Comparison of ENCODE assay signal across 1 cellular context in genomic region chr1:41613646-41614592, GRCh38.
TF ChIP-seq lines count a peak whose summit lies in the region.

No MANE protein-coding gene starts in this region.

TF ChIP-seq in SK-N-SH, 30 proteins besides CTCF, POLR2A, EP300 and RAD21 (continued from another document):
- TF ChIP-seq RFX5 (IDR thresholded peaks at IDR 0.05; ENCODE audit: low read length) (no peak; the same call in 1 of the 2 replicates), ZBTB33 (IDR thresholded peaks at IDR 0.05; ENCODE audit: borderline replicate concordance, low read depth) (0 out of 2 replicates have a peak, but pooled peaks have one; percentile 33), TAF1 (IDR thresholded peaks at IDR 0.05; ENCODE audit: borderline replicate concordance, low read depth, low read length) (no peak), JUND (IDR thresholded peaks at IDR 0.05) (peak; percentile 85), FOXJ3 (CRISPR knock-in tag; IDR thresholded peaks at IDR 0.05) (peak; percentile 97), USF2 (IDR thresholded peaks at IDR 0.05; ENCODE audit: borderline replicate concordance, low read depth, low read length) (no peak), YY1 (IDR thresholded peaks at IDR 0.05; ENCODE audit: low read depth) (no peak), TEAD4 (IDR thresholded peaks at IDR 0.05; ENCODE audit: borderline replicate concordance, insufficient read depth) (peak; percentile 94), FOXM1 (IDR thresholded peaks at IDR 0.05; ENCODE audit: low read depth) (peak; percentile 76; the same call in 1 of the 2 replicates), SMC3 (IDR thresholded peaks at IDR 0.05; ENCODE audit: low read depth, low read length) (no peak), IRF3 (IDR thresholded peaks at IDR 0.05; ENCODE audit: low read depth, low read length) (no peak), MAX (IDR thresholded peaks at IDR 0.05; ENCODE audit: low read depth) (no peak; the same call in none of the 2 replicates), NFIC (IDR thresholded peaks at IDR 0.05; ENCODE audit: borderline replicate concordance) (peak; percentile 72; the same call in 1 of the 2 replicates), SIN3A (IDR thresholded peaks at IDR 0.05; ENCODE audit: borderline replicate concordance, low read depth, low read length) (peak; percentile 51; the same call in 1 of the 2 replicates), GABPA (IDR thresholded peaks at IDR 0.05; ENCODE audit: low read depth) (no peak; the same call in 1 of the 2 replicates), MXI1 (IDR thresholded peaks at IDR 0.05; ENCODE audit: low read depth, low read length) (peak; percentile 65; the same call in 1 of the 2 replicates), NRF1 (IDR thresholded peaks at IDR 0.05; ENCODE audit: low read depth, low read length) (no peak), PBX3 (IDR thresholded peaks at IDR 0.05) (peak; percentile 96), MEF2A (IDR thresholded peaks at IDR 0.05; ENCODE audit: borderline replicate concordance, low read depth) (peak; percentile 80; the same call in 1 of the 2 replicates), POLR2AphosphoS5 (IDR thresholded peaks at IDR 0.05; ENCODE audit: low read depth, low read length) (peak; percentile 90), TCF12 (IDR thresholded peaks at IDR 0.05) (peak; percentile 100)
